1 cellular context compared by ENCODE assay signal in the genomic region with DNA sequence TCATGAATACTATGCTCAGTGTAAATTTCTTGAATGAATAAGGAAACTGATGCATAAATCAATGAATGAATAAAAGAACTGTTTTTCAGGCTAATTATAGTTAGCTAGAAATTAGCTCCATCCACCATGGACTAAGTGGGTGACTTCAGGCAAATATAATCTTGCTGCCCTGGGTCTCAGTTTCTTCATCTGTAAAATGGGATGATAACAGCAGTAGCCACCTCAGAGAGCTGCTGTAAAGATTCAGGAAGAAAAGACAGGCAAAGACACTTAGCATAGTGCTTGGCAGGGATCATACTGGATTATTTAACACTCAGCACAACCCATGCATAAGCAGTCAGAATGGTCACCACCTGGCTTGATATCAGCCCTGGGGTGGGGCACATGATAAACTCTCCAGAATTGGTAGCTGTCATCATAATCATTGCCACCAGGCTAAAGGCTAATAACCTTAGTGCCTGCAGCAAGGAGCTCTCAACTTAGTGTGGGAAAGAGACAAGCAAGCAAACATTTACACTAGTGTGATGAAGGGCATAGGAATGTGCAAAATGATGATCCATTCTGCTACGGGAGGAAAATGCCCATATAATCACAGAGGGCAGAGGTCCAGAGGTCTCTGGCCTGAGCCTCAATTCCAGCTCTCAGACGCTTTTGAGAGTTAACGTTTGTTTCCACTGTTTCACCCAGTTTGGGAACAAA.
A peak's percentile ranks its signal among the peaks of the same experiment; 100 is the strongest.
TF ChIP-seq lines count a peak whose summit lies in the region.

No MANE protein-coding gene starts in this region.

TF ChIP-seq in HepG2, 621 proteins besides CTCF, POLR2A, EP300 and RAD21 (continued from another document and continues in another):
- TF ChIP-seq BCLAF1 (IDR thresholded peaks at IDR 0.05) (no peak), BCL6 (CRISPR knock-in tag; IDR thresholded peaks at IDR 0.05) (peak; percentile 61), SUZ12 (IDR thresholded peaks at IDR 0.05; ENCODE audit: low read depth, low read length) (no peak), SRY (CRISPR knock-in tag; IDR thresholded peaks at IDR 0.05) (no peak), NCOA2 (CRISPR knock-in tag; IDR thresholded peaks at IDR 0.05) (no peak; the same call in 1 of the 2 replicates), HOXA9 (CRISPR knock-in tag; IDR thresholded peaks at IDR 0.05; ENCODE audit: borderline replicate concordance) (no peak), PLSCR1 (CRISPR knock-in tag; IDR thresholded peaks at IDR 0.05; ENCODE audit: borderline replicate concordance) (no peak), ZNF773 (CRISPR knock-in tag; IDR thresholded peaks at IDR 0.05; ENCODE audit: borderline replicate concordance) (no peak), NFYC (CRISPR knock-in tag; IDR thresholded peaks at IDR 0.05) (no peak), RBAK (CRISPR knock-in tag; IDR thresholded peaks at IDR 0.05) (no peak), TFDP2 (CRISPR knock-in tag; IDR thresholded peaks at IDR 0.05) (no peak), ARNT (IDR thresholded peaks at IDR 0.05) (no peak), NFRKB (IDR thresholded peaks at IDR 0.05) (no peak), NRL (CRISPR knock-in tag; IDR thresholded peaks at IDR 0.05; ENCODE audit: borderline replicate concordance) (no peak), YEATS2 (CRISPR knock-in tag; IDR thresholded peaks at IDR 0.05; ENCODE audit: borderline replicate concordance) (no peak), NFKBIZ (CRISPR knock-in tag; IDR thresholded peaks at IDR 0.05) (no peak), ZNF598 (CRISPR knock-in tag; IDR thresholded peaks at IDR 0.05; ENCODE audit: borderline replicate concordance) (no peak), ZBTB20 (CRISPR knock-in tag; IDR thresholded peaks at IDR 0.05; ENCODE audit: borderline replicate concordance, low read depth) (no peak), NFE2 (CRISPR knock-in tag; IDR thresholded peaks at IDR 0.05) (no peak), SCMH1 (CRISPR knock-in tag; IDR thresholded peaks at IDR 0.05; ENCODE audit: borderline replicate concordance) (no peak), SNAI1 (CRISPR knock-in tag; IDR thresholded peaks at IDR 0.05; ENCODE audit: borderline replicate concordance) (no peak), JARID2 (CRISPR knock-in tag; IDR thresholded peaks at IDR 0.05; ENCODE audit: insufficient replicate concordance) (no peak), PAXIP1 (CRISPR knock-in tag; conservative IDR thresholded peaks at IDR 0.05) (peak; percentile 61; the same call in 1 of the 2 replicates), TEF (CRISPR knock-in tag; IDR thresholded peaks at IDR 0.05) (no peak), U2AF1 (optimal IDR thresholded peaks at IDR 0.05; ENCODE audit: low read depth, low read length) (no peak), ZNF501 (CRISPR knock-in tag; IDR thresholded peaks at IDR 0.05) (no peak), AGO2 (optimal IDR thresholded peaks at IDR 0.05; ENCODE audit: low read depth, low read length) (no peak)
- TF ChIP-seq, protein P1, sequence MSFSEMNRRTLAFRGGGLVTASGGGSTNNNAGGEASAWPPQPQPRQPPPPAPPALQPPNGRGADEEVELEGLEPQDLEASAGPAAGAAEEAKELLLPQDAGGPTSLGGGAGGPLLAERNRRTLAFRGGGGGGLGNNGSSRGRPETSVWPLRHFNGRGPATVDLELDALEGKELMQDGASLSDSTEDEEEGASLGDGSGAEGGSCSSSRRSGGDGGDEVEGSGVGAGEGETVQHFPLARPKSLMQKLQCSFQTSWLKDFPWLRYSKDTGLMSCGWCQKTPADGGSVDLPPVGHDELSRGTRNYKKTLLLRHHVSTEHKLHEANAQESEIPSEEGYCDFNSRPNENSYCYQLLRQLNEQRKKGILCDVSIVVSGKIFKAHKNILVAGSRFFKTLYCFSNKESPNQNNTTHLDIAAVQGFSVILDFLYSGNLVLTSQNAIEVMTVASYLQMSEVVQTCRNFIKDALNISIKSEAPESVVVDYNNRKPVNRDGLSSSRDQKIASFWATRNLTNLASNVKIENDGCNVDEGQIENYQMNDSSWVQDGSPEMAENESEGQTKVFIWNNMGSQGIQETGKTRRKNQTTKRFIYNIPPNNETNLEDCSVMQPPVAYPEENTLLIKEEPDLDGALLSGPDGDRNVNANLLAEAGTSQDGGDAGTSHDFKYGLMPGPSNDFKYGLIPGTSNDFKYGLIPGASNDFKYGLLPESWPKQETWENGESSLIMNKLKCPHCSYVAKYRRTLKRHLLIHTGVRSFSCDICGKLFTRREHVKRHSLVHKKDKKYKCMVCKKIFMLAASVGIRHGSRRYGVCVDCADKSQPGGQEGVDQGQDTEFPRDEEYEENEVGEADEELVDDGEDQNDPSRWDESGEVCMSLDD (CRISPR knock-in tag; IDR thresholded peaks at IDR 0.05; ENCODE audit: borderline replicate concordance), result no peak
- TF ChIP-seq, protein P2, sequence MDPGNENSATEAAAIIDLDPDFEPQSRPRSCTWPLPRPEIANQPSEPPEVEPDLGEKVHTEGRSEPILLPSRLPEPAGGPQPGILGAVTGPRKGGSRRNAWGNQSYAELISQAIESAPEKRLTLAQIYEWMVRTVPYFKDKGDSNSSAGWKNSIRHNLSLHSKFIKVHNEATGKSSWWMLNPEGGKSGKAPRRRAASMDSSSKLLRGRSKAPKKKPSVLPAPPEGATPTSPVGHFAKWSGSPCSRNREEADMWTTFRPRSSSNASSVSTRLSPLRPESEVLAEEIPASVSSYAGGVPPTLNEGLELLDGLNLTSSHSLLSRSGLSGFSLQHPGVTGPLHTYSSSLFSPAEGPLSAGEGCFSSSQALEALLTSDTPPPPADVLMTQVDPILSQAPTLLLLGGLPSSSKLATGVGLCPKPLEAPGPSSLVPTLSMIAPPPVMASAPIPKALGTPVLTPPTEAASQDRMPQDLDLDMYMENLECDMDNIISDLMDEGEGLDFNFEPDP (CRISPR knock-in tag; conservative IDR thresholded peaks at IDR 0.05), result no peak
- TF ChIP-seq, protein P3, sequence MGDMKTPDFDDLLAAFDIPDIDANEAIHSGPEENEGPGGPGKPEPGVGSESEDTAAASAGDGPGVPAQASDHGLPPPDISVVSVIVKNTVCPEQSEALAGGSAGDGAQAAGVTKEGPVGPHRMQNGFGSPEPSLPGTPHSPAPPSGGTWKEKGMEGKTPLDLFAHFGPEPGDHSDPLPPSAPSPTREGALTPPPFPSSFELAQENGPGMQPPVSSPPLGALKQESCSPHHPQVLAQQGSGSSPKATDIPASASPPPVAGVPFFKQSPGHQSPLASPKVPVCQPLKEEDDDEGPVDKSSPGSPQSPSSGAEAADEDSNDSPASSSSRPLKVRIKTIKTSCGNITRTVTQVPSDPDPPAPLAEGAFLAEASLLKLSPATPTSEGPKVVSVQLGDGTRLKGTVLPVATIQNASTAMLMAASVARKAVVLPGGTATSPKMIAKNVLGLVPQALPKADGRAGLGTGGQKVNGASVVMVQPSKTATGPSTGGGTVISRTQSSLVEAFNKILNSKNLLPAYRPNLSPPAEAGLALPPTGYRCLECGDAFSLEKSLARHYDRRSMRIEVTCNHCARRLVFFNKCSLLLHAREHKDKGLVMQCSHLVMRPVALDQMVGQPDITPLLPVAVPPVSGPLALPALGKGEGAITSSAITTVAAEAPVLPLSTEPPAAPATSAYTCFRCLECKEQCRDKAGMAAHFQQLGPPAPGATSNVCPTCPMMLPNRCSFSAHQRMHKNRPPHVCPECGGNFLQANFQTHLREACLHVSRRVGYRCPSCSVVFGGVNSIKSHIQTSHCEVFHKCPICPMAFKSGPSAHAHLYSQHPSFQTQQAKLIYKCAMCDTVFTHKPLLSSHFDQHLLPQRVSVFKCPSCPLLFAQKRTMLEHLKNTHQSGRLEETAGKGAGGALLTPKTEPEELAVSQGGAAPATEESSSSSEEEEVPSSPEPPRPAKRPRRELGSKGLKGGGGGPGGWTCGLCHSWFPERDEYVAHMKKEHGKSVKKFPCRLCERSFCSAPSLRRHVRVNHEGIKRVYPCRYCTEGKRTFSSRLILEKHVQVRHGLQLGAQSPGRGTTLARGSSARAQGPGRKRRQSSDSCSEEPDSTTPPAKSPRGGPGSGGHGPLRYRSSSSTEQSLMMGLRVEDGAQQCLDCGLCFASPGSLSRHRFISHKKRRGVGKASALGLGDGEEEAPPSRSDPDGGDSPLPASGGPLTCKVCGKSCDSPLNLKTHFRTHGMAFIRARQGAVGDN (CRISPR knock-in tag; IDR thresholded peaks at IDR 0.05), result no peak
- TF ChIP-seq, protein P4, sequence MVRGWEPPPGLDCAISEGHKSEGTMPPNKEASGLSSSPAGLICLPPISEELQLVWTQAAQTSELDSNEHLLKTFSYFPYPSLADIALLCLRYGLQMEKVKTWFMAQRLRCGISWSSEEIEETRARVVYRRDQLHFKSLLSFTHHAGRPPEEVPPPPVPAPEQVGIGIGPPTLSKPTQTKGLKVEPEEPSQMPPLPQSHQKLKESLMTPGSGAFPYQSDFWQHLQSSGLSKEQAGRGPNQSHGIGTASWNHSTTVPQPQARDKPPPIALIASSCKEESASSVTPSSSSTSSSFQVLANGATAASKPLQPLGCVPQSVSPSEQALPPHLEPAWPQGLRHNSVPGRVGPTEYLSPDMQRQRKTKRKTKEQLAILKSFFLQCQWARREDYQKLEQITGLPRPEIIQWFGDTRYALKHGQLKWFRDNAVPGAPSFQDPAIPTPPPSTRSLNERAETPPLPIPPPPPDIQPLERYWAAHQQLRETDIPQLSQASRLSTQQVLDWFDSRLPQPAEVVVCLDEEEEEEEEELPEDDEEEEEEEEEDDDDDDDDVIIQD (CRISPR knock-in tag; IDR thresholded peaks at IDR 0.05; ENCODE audit: low read depth), result no peak
- TF ChIP-seq, protein P5, sequence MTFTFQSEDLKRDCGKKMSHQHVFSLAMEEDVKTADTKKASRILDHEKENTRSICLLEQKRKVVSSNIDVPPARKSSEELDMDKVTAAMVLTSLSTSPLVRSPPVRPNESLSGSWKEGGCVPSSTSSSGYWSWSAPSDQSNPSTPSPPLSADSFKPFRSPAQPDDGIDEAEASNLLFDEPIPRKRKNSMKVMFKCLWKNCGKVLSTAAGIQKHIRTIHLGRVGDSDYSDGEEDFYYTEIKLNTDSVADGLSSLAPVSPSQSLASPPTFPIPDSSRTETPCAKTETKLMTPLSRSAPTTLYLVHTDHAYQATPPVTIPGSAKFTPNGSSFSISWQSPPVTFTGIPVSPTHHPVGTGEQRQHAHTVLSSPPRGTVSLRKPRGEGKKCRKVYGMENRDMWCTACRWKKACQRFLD (CRISPR knock-in tag; IDR thresholded peaks at IDR 0.05; ENCODE audit: borderline replicate concordance), result no peak
- TF ChIP-seq, protein P6, sequence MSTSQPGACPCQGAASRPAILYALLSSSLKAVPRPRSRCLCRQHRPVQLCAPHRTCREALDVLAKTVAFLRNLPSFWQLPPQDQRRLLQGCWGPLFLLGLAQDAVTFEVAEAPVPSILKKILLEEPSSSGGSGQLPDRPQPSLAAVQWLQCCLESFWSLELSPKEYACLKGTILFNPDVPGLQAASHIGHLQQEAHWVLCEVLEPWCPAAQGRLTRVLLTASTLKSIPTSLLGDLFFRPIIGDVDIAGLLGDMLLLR (CRISPR knock-in tag; IDR thresholded peaks at IDR 0.05), result no peak
